Comparison of ENCODE assay signal across 19 cellular contexts in genomic region chr3:186054481-186055399, GRCh38. TPM values are rescaled to one million over a fixed set of nuclear protein-coding genes. Genes with fewer than 3 reads are reported as not detected.
DNase-seq lines count a peak whose midpoint lies in the region.
"Had no signal": no experiment of that assay in that cellular context is flagged by ENCODE, and none has a peak within 500 bp of the region (broad histone marks: within the 10 kb centered on the region; RNA-seq: fewer than 3 reads in every experiment).

No MANE protein-coding gene starts in this region.

- peak; percentile 83 for DNase-seq in NCI-H1436 (lab: John Stamatoyannopoulos, UW)
- peak in 1 of 2 experiments; percentile 31 for DNase-seq in SJCRH30
- DNase-seq in fibroblast of peridontal ligament (ENCODE audit: extremely low read depth): peak; percentile 50
- DNase-seq in CD8-positive, alpha-beta memory T cell: no peak
- DNase-seq in NCI-H510A (lab: John Stamatoyannopoulos, UW): no peak
- DNase-seq in activated naive CD4-positive, alpha-beta T cell treated with anti-CD3 and anti-CD28 coated beads, Interleukin-2, amount 50 U/mL, for 16 hours: no peak
- DNase-seq in NCI-H526 treated with DMSO at 0.1 percent for 48 hours (lab: John Stamatoyannopoulos, UW): no peak
- DNase-seq: activated CD4-positive, alpha-beta T cell treated with anti-CD3 and anti-CD28 coated beads for 36 hours; activated CD8-positive, alpha-beta memory T cell treated with anti-CD3 and anti-CD28 coated beads, Interleukin-2, amount 10 ng/mL, durations not matched to agents 7 days and 5 days; Calu3; effector CD4-positive, alpha-beta T cell; esophagus squamous epithelium; KBM-7; OCI-M1; pancreas; SK-N-SH; T1000 had no signal

- H3K27ac ChIP-seq in SJCRH30: peak overlapping the region; percentile 52
- no peak overlapping the region for H3K27ac ChIP-seq in CD8-positive, alpha-beta memory T cell (ENCODE audit: low read depth, low read length)
- H3K27ac ChIP-seq: esophagus squamous epithelium, hepatocyte had no signal

- peaks cover 19% of the 10 kb centered on the region for H3K4me1 ChIP-seq in SJCRH30
- no peaks in the 10 kb centered on the region for H3K4me1 ChIP-seq in CD8-positive, alpha-beta memory T cell (ENCODE audit: insufficient read depth, low read length)
- H3K4me1 ChIP-seq: BE2C, esophagus squamous epithelium, pancreas had no signal

- H3K36me3 ChIP-seq in SJCRH30: peaks cover 65% of the 10 kb centered on the region
- H3K36me3 ChIP-seq in CD8-positive, alpha-beta memory T cell (ENCODE audit: insufficient read depth, low read length): no peaks in the 10 kb centered on the region

- CTCF ChIA-PET in CD8-positive, alpha-beta memory T cell (lab: Charles Lee): no interaction called here

- no peaks in the 10 kb centered on the region for H3K9me3 ChIP-seq in SJCRH30 (replicated peaks)
- H3K9me3 ChIP-seq in CD8-positive, alpha-beta memory T cell (ENCODE audit: low read length): no peaks in the 10 kb centered on the region
- H3K9me3 ChIP-seq: BE2C, esophagus squamous epithelium, pancreas, SK-N-SH had no signal

- H3K4me3 ChIP-seq in SJCRH30: no peak overlapping the region
- H3K4me3 ChIP-seq in CD8-positive, alpha-beta memory T cell (ENCODE audit: low read length): no peak overlapping the region
- H3K4me3 ChIP-seq: esophagus squamous epithelium, hepatocyte, pancreas had no signal

- peaks cover 39 to 74% of the 10 kb centered on the region in 2 donors for H3K27me3 Mint-ChIP-seq in CD8-positive, alpha-beta memory T cell

- H3K4me1 Mint-ChIP-seq in CD8-positive, alpha-beta memory T cell: peaks cover under 1 to 5% (median under 1%) of the 10 kb centered on the region in 3 donors

- H3K27ac Mint-ChIP-seq in CD8-positive, alpha-beta memory T cell: no peak overlapping the region
- H3K27ac Mint-ChIP-seq: activated CD4-positive, alpha-beta T cell treated with anti-CD3 and anti-CD28 coated beads for 36 hours; activated CD8-positive, alpha-beta memory T cell treated with anti-CD3 and anti-CD28 coated beads, Interleukin-2, amount 10 ng/mL, durations not matched to agents 7 days and 5 days had no signal

- no peak overlapping the region for H3K4me3 Mint-ChIP-seq in CD8-positive, alpha-beta memory T cell
- H3K4me3 Mint-ChIP-seq: activated CD4-positive, alpha-beta T cell treated with anti-CD3 and anti-CD28 coated beads for 36 hours; activated CD8-positive, alpha-beta memory T cell treated with anti-CD3 and anti-CD28 coated beads, Interleukin-2, amount 10 ng/mL, durations not matched to agents 7 days and 5 days had no signal

- H3K36me3 Mint-ChIP-seq in CD8-positive, alpha-beta memory T cell: no peaks in the 10 kb centered on the region
- H3K36me3 Mint-ChIP-seq: activated CD8-positive, alpha-beta memory T cell treated with anti-CD3 and anti-CD28 coated beads, Interleukin-2, amount 10 ng/mL, durations not matched to agents 7 days and 5 days had no signal

- no peaks in the 10 kb centered on the region for H3K27me3 ChIP-seq in SJCRH30
- no peaks in the 10 kb centered on the region for H3K27me3 ChIP-seq in CD8-positive, alpha-beta memory T cell (ENCODE audit: insufficient read depth, low read length, poor library complexity, severe bottlenecking)
- H3K27me3 ChIP-seq: BE2C, esophagus squamous epithelium, hepatocyte, pancreas had no signal

- H3K9me3 Mint-ChIP-seq in CD8-positive, alpha-beta memory T cell: no peaks in the 10 kb centered on the region

- POLR2A ChIA-PET in CD8-positive, alpha-beta memory T cell (lab: Charles Lee): no interaction called here

RNA-seq across cellular contexts. Expression of gene ETV5, which starts 54.1 kb away (rescaled TPM):
- total RNA-seq in SJCRH30 (2014; rRNA removed; shearing (Covaris generic)): 62.8 and 64.7 TPM in 2 replicates
- 1 to 10 TPM; 1.0 to 1.3 TPM for total RNA-seq in CD8-positive, alpha-beta memory T cell
- polyA plus RNA-seq in CD8-positive, alpha-beta memory T cell: not detected

Comparison
In these comparisons a context has a peak if more than half of its experiments do, and no peak if none do; other contexts are left out.
1. DNase-seq: peak in NCI-H1436 (single experiment) and fibroblast of peridontal ligament (single experiment); none in CD8-positive, alpha-beta memory T cell (0 of 5), NCI-H510A (single experiment), activated naive CD4-positive, alpha-beta T cell treated with anti-CD3 and anti-CD28 coated beads, Interleukin-2, amount 50 U/mL, for 16 hours (single experiment) and NCI-H526 treated with DMSO at 0.1 percent for 48 hours (single experiment).
2. RNA of gene ETV5, which starts 54.1 kb away (total RNA-seq): 62.8 to 64.7 TPM in SJCRH30; 1.0 to 1.3 TPM in CD8-positive, alpha-beta memory T cell; every median in the first group is over 10 times any median in the second.